9 cellular contexts compared by ENCODE assay signal in the genomic region with DNA sequence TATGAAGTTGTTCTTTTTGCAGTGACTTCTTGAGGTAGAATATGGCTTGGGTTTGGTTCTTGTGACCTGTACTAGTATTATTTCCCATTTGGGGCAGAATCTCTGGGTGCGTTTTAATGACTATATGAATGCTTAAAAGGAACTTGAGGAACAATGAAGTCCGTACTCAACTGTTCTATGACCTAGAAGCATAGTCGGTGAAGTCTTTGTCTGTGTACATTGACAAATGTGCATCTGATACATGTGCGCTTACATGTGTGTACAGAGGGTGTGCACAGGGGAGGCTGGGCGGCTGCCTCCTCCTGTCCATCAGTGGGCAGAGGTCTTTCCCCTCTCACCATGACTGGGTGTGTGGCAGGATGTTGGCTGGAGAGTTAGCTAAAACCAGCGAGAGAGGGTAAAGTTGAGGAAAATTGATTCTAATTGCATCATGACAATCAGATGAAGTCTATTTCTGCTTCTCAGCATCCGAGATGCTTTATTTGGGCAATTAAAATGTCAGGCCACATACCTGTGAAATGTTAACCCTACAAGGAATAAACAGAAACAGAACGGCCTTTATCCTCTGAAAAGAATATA. TPM values are rescaled to one million over a fixed set of nuclear protein-coding genes. Genes with fewer than 3 reads are reported as not detected.
A peak's percentile ranks its signal among the peaks of the same experiment; 100 is the strongest.
DNase-seq lines count a peak whose midpoint lies in the region; ATAC-seq and TF ChIP-seq lines count a peak whose summit lies in the region.
"Had no signal": no experiment of that assay in that cellular context is flagged by ENCODE, and none has a peak within 500 bp of the region (broad histone marks: within the 10 kb centered on the region; RNA-seq: fewer than 3 reads in every experiment).

No MANE protein-coding gene starts in this region.

- H3K4me1 ChIP-seq in body of pancreas = peaks cover 22% of the 10 kb centered on the region
- H3K4me1 ChIP-seq in liver (ENCODE audit: control insufficient read depth in 4 of 4, insufficient read depth in 4 of 4, low read length in 3 of 4) = peaks cover 3 to 35% (median 31%) of the 10 kb centered on the region in 4 donors
- H3K4me1 ChIP-seq in thoracic aorta (ENCODE audit: control insufficient read depth in 1 of 2, low read depth in 2 of 2) = peaks cover 0 to 28% of the 10 kb centered on the region in 2 donors

- H3K27me3 ChIP-seq in body of pancreas (no peaks in the 10 kb centered on the region), liver (ENCODE audit: control insufficient read depth in 4 of 4, insufficient read depth in 4 of 4, low read length in 3 of 4) (no peaks in the 10 kb centered on the region), thoracic aorta (replicated peaks; ENCODE audit: insufficient read depth) (peaks cover 3% of the 10 kb centered on the region)

- H3K36me3 ChIP-seq in body of pancreas (replicated peaks in 1 of 2; ENCODE audit: insufficient read depth in 1 of 2, low read depth in 2 of 2) (no peaks in the 10 kb centered on the region), liver (ENCODE audit: control insufficient read depth in 4 of 4, insufficient read depth in 3 of 4, low read depth in 1 of 4, low read length in 3 of 4) (peaks cover 0 to 5% (median 0%) of the 10 kb centered on the region in 4 donors), thoracic aorta (peaks cover 5% of the 10 kb centered on the region)
- H3K36me3 ChIP-seq: BLaER1 treated with 17β-estradiol and CSF1 and Interleukin-3, amounts not matched to agents 10 nM and 100 nM had no signal

- intact Hi-C loops in body of pancreas (cut with DNase I) (no loop called here), CD14-positive monocyte (cut with micrococcal nuclease) (no loop called here)

- H3K27ac ChIP-seq in body of pancreas (peak overlapping the region in 3 of 4 donors; percentile 68 to 94 (median 69)), liver (ENCODE audit: low read depth in 1 of 2, low read length in 2 of 2) (peak overlapping the region; percentile 89 to 90), thoracic aorta (peak overlapping the region; percentile 57 to 78)
- H3K27ac ChIP-seq: BLaER1 treated with 17β-estradiol and CSF1 and Interleukin-3, amounts not matched to agents 10 nM and 100 nM had no signal

- TF ChIP-seq POLR2A in body of pancreas (IDR thresholded peaks at IDR 0.05) = no peak

- peaks cover 3% of the 10 kb centered on the region for H3K36me3 Mint-ChIP-seq in T-helper 2 cell treated with Interferon-gamma antibody and Interleukin-4, amounts not matched to agents 5 μg/mL and 100 μg/mL, for 36 hours (ENCODE audit: low read depth)
- peaks cover 18 to 23% of the 10 kb centered on the region in 2 donors for H3K36me3 Mint-ChIP-seq in CD14-positive monocyte

- no peak for DNase-seq in T-helper 2 cell treated with Interferon-gamma antibody and Interleukin-4, amounts not matched to agents 5 μg/mL and 100 μg/mL, for 36 hours (ENCODE audit: low spot score)
- DNase-seq in T-helper 2 cell (no peak), body of pancreas (no peak), thoracic aorta (ENCODE audit: low spot score) (no peak), CD14-positive monocyte (ENCODE audit: low spot score) (no peak)
- DNase-seq in activated CD8-positive, alpha-beta memory T cell treated with anti-CD3 and anti-CD28 coated beads for 24 hours = no peak
- no peak for DNase-seq in activated CD4-positive, alpha-beta T cell treated with anti-CD3 and anti-CD28 coated beads, Interleukin-2, amount 50 U/mL, for 1 hour

- H3K9ac ChIP-seq in liver (ENCODE audit: low read depth in 1 of 2, low read length in 2 of 2) = peak overlapping the region in 1 of 2 donors; percentile 78
- H3K9ac ChIP-seq: BLaER1 treated with 17β-estradiol and CSF1 and Interleukin-3, amounts not matched to agents 10 nM and 100 nM had no signal

- TF ChIP-seq RAD21 in liver (IDR thresholded peaks at IDR 0.05) = peak in 1 of 2 donors; percentile 3

- WGBS in body of pancreas, 2 donors = 43 to 49% methylated on average over 8 of the region's 8 CpGs
- WGBS in liver = 26% methylated on average over 8 of the region's 8 CpGs

- TF ChIP-seq CTCF in body of pancreas (IDR thresholded peaks at IDR 0.05) (no peak), liver (IDR thresholded peaks at IDR 0.05; ENCODE audit: low read depth, low read length, missing input control) (no peak), thoracic aorta (IDR thresholded peaks at IDR 0.05) (no peak), CD14-positive monocyte (IDR thresholded peaks at IDR 0.05) (no peak)

- H3K27me3 Mint-ChIP-seq in T-helper 2 cell treated with Interferon-gamma antibody and Interleukin-4, amounts not matched to agents 5 μg/mL and 100 μg/mL, for 36 hours (ENCODE audit: low read depth) = peaks cover 87% of the 10 kb centered on the region
- H3K27me3 Mint-ChIP-seq in CD14-positive monocyte (ENCODE audit: low read depth in 3 of 3) = peaks cover 70 to 92% (median 91%) of the 10 kb centered on the region in 3 donors

- no peaks in the 10 kb centered on the region for H3K9me3 ChIP-seq in body of pancreas
- no peaks in the 10 kb centered on the region for H3K9me3 ChIP-seq in liver (ENCODE audit: control insufficient read depth in 4 of 4, low read length in 3 of 4)
- no peaks in the 10 kb centered on the region for H3K9me3 ChIP-seq in thoracic aorta

- H3K27ac Mint-ChIP-seq in T-helper 2 cell treated with Interferon-gamma antibody and Interleukin-4, amounts not matched to agents 5 μg/mL and 100 μg/mL, for 36 hours = peak overlapping the region; percentile 38
- no peak overlapping the region for H3K27ac Mint-ChIP-seq in CD14-positive monocyte

- H3K4me1 Mint-ChIP-seq in T-helper 2 cell treated with Interferon-gamma antibody and Interleukin-4, amounts not matched to agents 5 μg/mL and 100 μg/mL, for 36 hours (ENCODE audit: low read depth) = peaks cover 8% of the 10 kb centered on the region
- peaks cover 30% of the 10 kb centered on the region for H3K4me1 Mint-ChIP-seq in CD14-positive monocyte

- peaks cover 3% of the 10 kb centered on the region for H3K9me3 Mint-ChIP-seq in T-helper 2 cell treated with Interferon-gamma antibody and Interleukin-4, amounts not matched to agents 5 μg/mL and 100 μg/mL, for 36 hours
- H3K9me3 Mint-ChIP-seq in CD14-positive monocyte = peaks cover 15 to 59% (median 44%) of the 10 kb centered on the region in 7 donors

- H3K4me3 ChIP-seq in body of pancreas (no peak overlapping the region), liver (ENCODE audit: low read depth in 1 of 3, low read length in 3 of 3) (peak overlapping the region in 2 of 3 donors; percentile 58 to 91), thoracic aorta (peak overlapping the region; percentile 78)
- H3K4me3 ChIP-seq: BLaER1 treated with 17β-estradiol and CSF1 and Interleukin-3, amounts not matched to agents 10 nM and 100 nM had no signal

- peak overlapping the region; percentile 72 for H3K4me3 Mint-ChIP-seq in T-helper 2 cell treated with Interferon-gamma antibody and Interleukin-4, amounts not matched to agents 5 μg/mL and 100 μg/mL, for 36 hours
- H3K4me3 Mint-ChIP-seq in CD14-positive monocyte = peak overlapping the region in 1 of 2 donors; percentile 89

- ATAC-seq in body of pancreas = no peak
- ATAC-seq in thoracic aorta (ENCODE audit: insufficient number of reproducible peaks, low FRiP score, low read depth) = no peak

TF ChIP-seq in liver, 16 proteins besides CTCF, POLR2A, EP300 and RAD21:
- TF ChIP-seq EGR1 (IDR thresholded peaks at IDR 0.05; ENCODE audit: low read depth in 2 of 2) = no peak
- peak in 1 of 2 donors; percentile 9 for TF ChIP-seq HNF4A (conservative IDR thresholded peaks at IDR 0.05)
TF ChIP-seq in liver: peak in this region for 1.

RNA-seq across cellular contexts. Expression of gene NR2F2, which starts 1.0 kb away (rescaled TPM):
- total RNA-seq in body of pancreas = 10 to 100 TPM; 12.9 to 13.5 TPM
- 1 to 10 TPM; 5.9 to 6.4 TPM for total RNA-seq in liver
- polyA plus RNA-seq in liver = 10 to 100 TPM; 12.0 to 22.4 TPM
- 10 to 100 TPM; 31.8 to 49.8 TPM for total RNA-seq in thoracic aorta
- polyA plus RNA-seq in CD14-positive monocyte = not detected

Comparison
In these comparisons a context has a peak if more than half of its experiments do, and no peak if none do; other contexts are left out.
1. H3K4me3 ChIP-seq: peak in liver (2 of 3) and thoracic aorta (single experiment); none in body of pancreas (0 of 2).
2. Peak in every context shown above with its lines, with median percentiles within 50 percentile points of each other: H3K27ac ChIP-seq.